Comparison of ENCODE assay signal across 12 cellular contexts in the genomic region with DNA sequence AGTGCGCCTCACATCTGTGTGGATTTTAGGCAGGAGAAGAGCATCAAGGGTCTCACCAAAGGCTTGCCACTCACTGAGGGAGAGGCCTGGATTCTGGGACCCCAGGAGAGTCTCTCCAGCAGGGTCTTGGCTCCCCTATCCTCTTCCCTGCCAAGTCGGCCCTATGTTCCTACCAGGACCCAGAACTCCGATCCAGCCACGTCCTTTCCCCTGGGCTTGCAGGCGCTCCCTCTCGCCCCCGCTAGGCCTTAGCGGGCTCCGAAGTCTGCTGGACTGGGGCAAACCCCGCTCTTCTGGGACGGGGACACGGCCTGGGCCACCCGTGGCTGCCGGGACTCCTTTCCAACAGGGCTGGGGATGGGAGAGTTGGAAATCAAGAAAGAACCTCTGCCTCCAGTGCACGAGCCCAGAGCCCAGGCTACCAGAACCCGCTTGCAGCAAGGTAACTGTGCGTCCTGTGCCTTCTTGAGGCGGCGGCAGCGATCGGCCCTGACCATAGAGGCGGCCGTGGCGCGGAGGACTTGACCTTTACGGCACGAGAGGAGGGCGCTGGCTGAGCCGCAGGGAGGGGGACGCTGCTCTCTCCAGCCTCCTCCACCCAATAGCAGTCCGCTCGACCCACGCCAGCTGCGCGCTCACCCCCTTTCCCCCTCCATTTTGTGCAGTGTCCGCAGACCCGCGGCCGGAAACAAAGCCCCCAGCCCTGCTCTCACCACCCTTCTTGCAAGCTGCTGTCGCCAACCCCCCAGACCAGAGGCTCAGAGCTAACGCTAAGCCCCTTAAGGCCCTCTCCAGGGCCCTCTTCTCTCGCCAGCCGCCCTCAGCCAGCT. TPM values are rescaled to one million over a fixed set of nuclear protein-coding genes. Genes with fewer than 3 reads are reported as not detected.
DNase-seq lines count a peak whose midpoint lies in the region; ATAC-seq and TF ChIP-seq lines count a peak whose summit lies in the region.
"Had no signal": no experiment of that assay in that cellular context is flagged by ENCODE, and none has a peak within 500 bp of the region (broad histone marks: within the 10 kb centered on the region; RNA-seq: fewer than 3 reads in every experiment).

No MANE protein-coding gene starts in this region.

- ATAC-seq in gastrocnemius medialis (peak; percentile 23 to 28), GM19324 (IDR thresholded peaks at IDR 0.05; ENCODE audit: low FRiP score, unreplicated experiment) (no peak), GM19397 (IDR thresholded peaks at IDR 0.05; ENCODE audit: unreplicated experiment) (no peak), GM18868 (IDR thresholded peaks at IDR 0.05; ENCODE audit: unreplicated experiment) (no peak)

- H3K9me3 ChIP-seq in iPS-15b (ENCODE audit: control insufficient read depth, insufficient read depth, low read length) = no peaks in the 10 kb centered on the region
- H3K9me3 ChIP-seq in gastrocnemius medialis = no peaks in the 10 kb centered on the region

- no peaks in the 10 kb centered on the region for H3K36me3 ChIP-seq in iPS-15b (ENCODE audit: control insufficient read depth, insufficient read depth, low read length)
- H3K36me3 ChIP-seq in gastrocnemius medialis = no peaks in the 10 kb centered on the region

- intact Hi-C loops in gastrocnemius medialis (cut with DNase I; ENCODE audit: low total_unique reads) = loop anchor here (5.0 kb wide), 2 partner anchors 550 to 910 kb away; partner anchors contain the start of gene TAX1BP1

- peaks cover 4% of the 10 kb centered on the region for H3K4me1 ChIP-seq in iPS-15b (ENCODE audit: control insufficient read depth, insufficient read depth, low read length)
- peaks cover 14 to 51% of the 10 kb centered on the region in 2 donors for H3K4me1 ChIP-seq in gastrocnemius medialis

- peak; percentile 56 to 68 for TF ChIP-seq POLR2A in gastrocnemius medialis (IDR thresholded peaks at IDR 0.05)

- H3K4me3 ChIP-seq in iPS-15b (ENCODE audit: low read depth, low read length) (peak overlapping the region; percentile 26), gastrocnemius medialis (peak overlapping the region; percentile 52 to 63 (median 58))

- no peak overlapping the region for H3K9ac ChIP-seq in iPS-15b (ENCODE audit: low read depth, low read length)

- TF ChIP-seq CTCF in VCaP (conservative IDR thresholded peaks at IDR 0.05) (no peak), gastrocnemius medialis (IDR thresholded peaks at IDR 0.05 in 4 of 5, conservative IDR thresholded peaks at IDR 0.05 in 1 of 5) (no peak)

- peak overlapping the region; percentile 98 for H3K27ac ChIP-seq in VCaP
- H3K27ac ChIP-seq in gastrocnemius medialis = peak overlapping the region; percentile 90 to 99 (median 95)

- in situ Hi-C loops in gastrocnemius medialis (cut with MboI; ENCODE audit: low sequenced_read_pairs in 4 of 4) = loop anchor here (10.0 to 25.0 kb wide), 7 partner anchors 473 to 1430 kb away; partner anchors contain the start of genes CREB5 (in 1 of the 4) and HIBADH (in 1 of the 4)

- DNase-seq in EH (ENCODE audit: low read depth) (peak; percentile 75), gastrocnemius medialis (peak in 1 of 2 donors; percentile 82)
- DNase-seq in stimulated activated naive CD4-positive, alpha-beta T cell (lab: John Stamatoyannopoulos, UW) = no peak
- DNase-seq: GDM1, IMR-90, occipital lobe had no signal

- H3K27me3 ChIP-seq in iPS-15b (ENCODE audit: control insufficient read depth, insufficient read depth, low read length) (peaks cover 100% of the 10 kb centered on the region), gastrocnemius medialis (peaks cover 0 to 16% (median 6%) of the 10 kb centered on the region in 3 donors)

RNA-seq across cellular contexts. Expression of gene HOXA11, which starts 6.9 kb away (rescaled TPM):
- 1 to 10 TPM; 5.1 to 7.9 (median 6.4) TPM for total RNA-seq in gastrocnemius medialis
- total RNA-seq: fibroblast of lung, IMR-90, occipital lobe had no signal

RNA-seq across cellular contexts. Expression of gene HOXA13, which starts 8.0 kb away (rescaled TPM):
- 1 to 10 TPM in 3 of 4 donors, under 1 TPM in 1; 0.82 to 2.4 (median 1.7) TPM for total RNA-seq in gastrocnemius medialis
- total RNA-seq: fibroblast of lung, IMR-90, occipital lobe had no signal

RNA-seq across cellular contexts. Expression of gene HOXA10, which starts 17.8 kb away (rescaled TPM):
- 10 to 100 TPM; 24.6 to 61.2 (median 40.0) TPM for total RNA-seq in gastrocnemius medialis
- total RNA-seq: occipital lobe had no signal

RNA-seq across cellular contexts. Expression of gene HOXA9, which starts 26.6 kb away (rescaled TPM):
- total RNA-seq in gastrocnemius medialis = 10 to 100 TPM; 18.9 to 30.3 (median 19.5) TPM
- total RNA-seq: fibroblast of lung, occipital lobe had no signal

RNA-seq across cellular contexts. Expression of gene HOXA7, which starts 35.5 kb away (rescaled TPM):
- 10 to 100 TPM in 1 of 4 donors, 1 to 10 TPM in 3; 5.3 to 12.8 (median 8.6) TPM for total RNA-seq in gastrocnemius medialis
- total RNA-seq: occipital lobe had no signal

Comparison
In these comparisons a context has a peak if more than half of its experiments do, and no peak if none do; other contexts are left out.
1. ATAC-seq: peak in gastrocnemius medialis (2 of 2); none in GM19324 (single experiment), GM19397 (single experiment) and GM18868 (single experiment).